13 cellular contexts compared by ENCODE assay signal in genomic region chr2:226211439-226211838, GRCh38.
DNase-seq lines count a peak whose midpoint lies in the region; ATAC-seq, FAIRE-seq and TF ChIP-seq lines count a peak whose summit lies in the region.
"Had no signal": no experiment of that assay in that cellular context is flagged by ENCODE, and none has a peak within 500 bp of the region (broad histone marks: within the 10 kb centered on the region; RNA-seq: fewer than 3 reads in every experiment).

No MANE protein-coding gene starts in this region.

- peak; percentile 96 for FAIRE-seq in TTC549 (lab: Jason Lieb, UNC)

- no peaks in the 10 kb centered on the region for H3K27me3 Mint-ChIP-seq in chondrocyte (ENCODE audit: low read depth)
- H3K27me3 Mint-ChIP-seq: brain had no signal

- no peak overlapping the region for H3K4me3 ChIP-seq in fibroblast of pulmonary artery (replicated peaks; ENCODE audit: low read depth, low read length)

- no peak overlapping the region for H3K4me3 Mint-ChIP-seq in chondrocyte (ENCODE audit: unreplicated experiment)
- H3K4me3 Mint-ChIP-seq: brain had no signal

- no peaks in the 10 kb centered on the region for H3K9me3 Mint-ChIP-seq in chondrocyte (ENCODE audit: low read depth)
- H3K9me3 Mint-ChIP-seq: brain had no signal

- peaks cover 24% of the 10 kb centered on the region for H3K4me1 Mint-ChIP-seq in chondrocyte (ENCODE audit: low read depth)

- TF ChIP-seq CTCF in fibroblast of pulmonary artery (IDR thresholded peaks at IDR 0.05; ENCODE audit: low read length, missing control alignments) (no peak), chondrocyte (IDR thresholded peaks at IDR 0.05) (no peak)

- ATAC-seq in HG03159 (IDR thresholded peaks at IDR 0.05; ENCODE audit: unreplicated experiment), result no peak
- no peak for ATAC-seq in HG02588 (IDR thresholded peaks at IDR 0.05; ENCODE audit: unreplicated experiment)

- H3K36me3 Mint-ChIP-seq in chondrocyte (ENCODE audit: low read depth), result no peaks in the 10 kb centered on the region
- H3K36me3 Mint-ChIP-seq: brain had no signal

- peak; percentile 23 for DNase-seq in H4 (ENCODE audit: low spot score)
- peak; percentile 98 for DNase-seq in fibroblast of pulmonary artery (ENCODE audit: low read depth)
- peak; percentile 40 for DNase-seq in stromal cell of bone marrow (ENCODE audit: low read depth)
- DNase-seq in chondrocyte (ENCODE audit: low spot score), result no peak
- DNase-seq: activated CD4-positive, CD25-positive, alpha-beta regulatory T cell treated with anti-CD3 and anti-CD28 coated beads, Interleukin-2, amount 50 U/mL, for 72 hours; activated T-cell treated with anti-CD3 and anti-CD28 coated beads, Interleukin-2, amount 50 U/mL, for 48 hours; DMS79; KG1; NK-92 treated with Interleukin-12 subunit alpha and Interleukin-12 subunit beta, amount 100 ng/mL, for 24 hours had no signal

- no peak overlapping the region for H3K27ac Mint-ChIP-seq in chondrocyte (ENCODE audit: unreplicated experiment)
- H3K27ac Mint-ChIP-seq: brain had no signal
